In genomic region chr16:87692756-87693155, GRCh38 we compare ENCODE assay signal across 2 cellular contexts.
TF ChIP-seq lines count a peak whose summit lies in the region.

No MANE protein-coding gene starts in this region.

TF ChIP-seq in SK-N-SH treated with all-trans-retinoic acid at 6 μM for 48 hours, 23 proteins besides CTCF, POLR2A, EP300 and RAD21 (continued from another document):
- TF ChIP-seq ZFP30 (CRISPR knock-in tag; IDR thresholded peaks at IDR 0.05) (no peak), ARNTL (CRISPR knock-in tag; IDR thresholded peaks at IDR 0.05; ENCODE audit: borderline replicate concordance, low read depth) (no peak), ZNF8 (CRISPR knock-in tag; IDR thresholded peaks at IDR 0.05) (no peak)
TF ChIP-seq in SK-N-SH treated with all-trans-retinoic acid at 6 μM for 48 hours: peak in this region for 0.

TF ChIP-seq in SK-N-SH, 30 proteins besides CTCF, POLR2A, EP300 and RAD21 (continued from another document):
- TF ChIP-seq SMC3 (IDR thresholded peaks at IDR 0.05; ENCODE audit: low read depth, low read length) = no peak
- no peak for TF ChIP-seq POLR2AphosphoS5 (IDR thresholded peaks at IDR 0.05; ENCODE audit: low read depth, low read length)
- TF ChIP-seq IRF3 (IDR thresholded peaks at IDR 0.05; ENCODE audit: low read depth, low read length) = no peak
- no peak for TF ChIP-seq TCF12 (IDR thresholded peaks at IDR 0.05)
- no peak for TF ChIP-seq YY1 (IDR thresholded peaks at IDR 0.05; ENCODE audit: low read depth)
- TF ChIP-seq FOXJ3 (CRISPR knock-in tag; IDR thresholded peaks at IDR 0.05) = no peak
